1 cellular context compared by ENCODE assay signal in the genomic region with DNA sequence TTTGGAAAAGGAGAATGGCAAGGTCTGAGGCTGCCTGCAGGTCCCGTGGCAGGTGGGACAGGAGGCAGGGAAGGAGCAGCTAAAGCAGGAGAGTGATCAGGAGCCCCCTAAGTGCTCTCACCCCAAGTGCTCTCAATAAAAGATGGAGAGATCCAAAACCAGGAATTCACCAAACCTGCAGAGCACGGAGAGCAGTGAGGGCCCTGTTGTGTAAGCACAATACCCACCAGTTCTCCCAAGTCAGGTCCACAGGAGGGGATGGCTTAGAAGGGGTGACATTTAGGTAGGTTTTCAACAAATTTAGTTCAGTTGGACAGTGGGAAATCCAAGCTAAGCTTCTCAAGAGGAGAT.
TF ChIP-seq lines count a peak whose summit lies in the region.

No MANE protein-coding gene starts in this region.

TF ChIP-seq in A549, 52 proteins besides CTCF, POLR2A, EP300 and RAD21 (continued from another document):
- TF ChIP-seq MAX (IDR thresholded peaks at IDR 0.05) = no peak
- no peak for TF ChIP-seq POLR2AphosphoS2 (conservative IDR thresholded peaks at IDR 0.05; ENCODE audit: low read length)
